In genomic region chr15:45157974-45158373, GRCh38 we compare ENCODE assay signal across 12 cellular contexts. TPM values are rescaled to one million over a fixed set of nuclear protein-coding genes. Genes with fewer than 3 reads are reported as not detected.
DNase-seq lines count a peak whose midpoint lies in the region; ATAC-seq and TF ChIP-seq lines count a peak whose summit lies in the region.
"Had no signal": no experiment of that assay in that cellular context is flagged by ENCODE, and none has a peak within 500 bp of the region (broad histone marks: within the 10 kb centered on the region; RNA-seq: fewer than 3 reads in every experiment).

No MANE protein-coding gene starts in this region.

- peak overlapping the region; percentile 81 for H3K27ac ChIP-seq in substantia nigra (ENCODE audit: low read depth, low read length, poor library complexity, severe bottlenecking)
- H3K27ac ChIP-seq: C4-2B, colonic mucosa had no signal

- H3K4me1 Mint-ChIP-seq in activated T-cell treated with anti-CD3 and anti-CD28 coated beads, Interleukin-2, amount 50 U/mL, for 72 hours (ENCODE audit: low read depth), result peaks cover 20% of the 10 kb centered on the region
- peaks cover 38% of the 10 kb centered on the region for H3K4me1 Mint-ChIP-seq in glutamatergic neuron (ENCODE audit: low read depth, unreplicated experiment)

- no peaks in the 10 kb centered on the region for H3K27me3 Mint-ChIP-seq in activated T-cell treated with anti-CD3 and anti-CD28 coated beads, Interleukin-2, amount 50 U/mL, for 72 hours (ENCODE audit: low read depth)
- peaks cover 41% of the 10 kb centered on the region for H3K27me3 Mint-ChIP-seq in glutamatergic neuron (ENCODE audit: unreplicated experiment)

- ATAC-seq in activated T-cell treated with anti-CD3 and anti-CD28 coated beads, Interleukin-2, amount 50 U/mL, for 72 hours (replicated peaks in 1 of 2), result peak; percentile 15 to 48
- ATAC-seq in HG02610 (IDR thresholded peaks at IDR 0.05; ENCODE audit: unreplicated experiment), result no peak
- ATAC-seq: natural killer cell had no signal

- no peaks in the 10 kb centered on the region for H3K36me3 Mint-ChIP-seq in activated T-cell treated with anti-CD3 and anti-CD28 coated beads, Interleukin-2, amount 50 U/mL, for 72 hours (ENCODE audit: insufficient read depth in 2 of 2)
- no peaks in the 10 kb centered on the region for H3K36me3 Mint-ChIP-seq in glutamatergic neuron (ENCODE audit: unreplicated experiment)
- H3K36me3 Mint-ChIP-seq: natural killer cell had no signal

- H3K9me3 Mint-ChIP-seq in activated T-cell treated with anti-CD3 and anti-CD28 coated beads, Interleukin-2, amount 50 U/mL, for 72 hours, result no peaks in the 10 kb centered on the region
- peaks cover 47% of the 10 kb centered on the region for H3K9me3 Mint-ChIP-seq in glutamatergic neuron (ENCODE audit: unreplicated experiment)
- H3K9me3 Mint-ChIP-seq: natural killer cell had no signal

- no peak for TF ChIP-seq CTCF in glutamatergic neuron (IDR thresholded peaks at IDR 0.05; ENCODE audit: partially characterized antibody, unreplicated experiment)

- peak in 1 of 2 donors; percentile 25 for DNase-seq in activated T-cell treated with anti-CD3 and anti-CD28 coated beads, Interleukin-2, amount 50 U/mL, for 72 hours
- no peak for DNase-seq in activated T-cell treated with anti-CD3 and anti-CD28 coated beads, Interleukin-2, amount 50 U/mL, for 1 hour
- DNase-seq in amniotic stem cell (lab: John Stamatoyannopoulos, UW), result peak; percentile 28
- no peak for DNase-seq in glutamatergic neuron
- DNase-seq in substantia nigra (lab: John Stamatoyannopoulos, UW), result peak in 37 of 49 donors; percentile 6 to 73 (median 41)
- DNase-seq in ecto neural progenitor cell (ENCODE audit: low spot score), result no peak
- no peak for DNase-seq in NCI-H2081 (lab: John Stamatoyannopoulos, UW)
- DNase-seq: colonic mucosa, natural killer cell, NCI-H187 treated with DMSO at 0.1 percent for 48 hours had no signal

- H3K27ac Mint-ChIP-seq in activated T-cell treated with anti-CD3 and anti-CD28 coated beads, Interleukin-2, amount 50 U/mL, for 72 hours, result peak overlapping the region; percentile 1
- H3K27ac Mint-ChIP-seq in glutamatergic neuron (ENCODE audit: unreplicated experiment), result peak overlapping the region; percentile 82
- H3K27ac Mint-ChIP-seq: natural killer cell had no signal

- H3K4me3 Mint-ChIP-seq in activated T-cell treated with anti-CD3 and anti-CD28 coated beads, Interleukin-2, amount 50 U/mL, for 72 hours, result no peak overlapping the region
- peak overlapping the region; percentile 61 for H3K4me3 Mint-ChIP-seq in glutamatergic neuron (ENCODE audit: unreplicated experiment)
- H3K4me3 Mint-ChIP-seq: natural killer cell had no signal

RNA-seq across cellular contexts. Expression of gene DUOX1, which starts 28.2 kb away (rescaled TPM):
- total RNA-seq in activated T-cell treated with anti-CD3 and anti-CD28 coated beads, Interleukin-2, amount 50 U/mL, for 72 hours, result under 1 TPM; 0.34 to 0.95 TPM
- not detected for total RNA-seq in glutamatergic neuron (ENCODE audit: unreplicated experiment)

RNA-seq across cellular contexts. Expression of gene DUOXA1, which starts 28.3 kb away (rescaled TPM):
- total RNA-seq in activated T-cell treated with anti-CD3 and anti-CD28 coated beads, Interleukin-2, amount 50 U/mL, for 72 hours, result under 1 TPM; 0.46 to 0.65 TPM
- total RNA-seq in glutamatergic neuron (ENCODE audit: unreplicated experiment), result not detected

RNA-seq across cellular contexts. Expression of gene SHF, which starts 29.8 kb away (rescaled TPM):
- total RNA-seq in activated T-cell treated with anti-CD3 and anti-CD28 coated beads, Interleukin-2, amount 50 U/mL, for 72 hours, result 10 to 100 TPM; 11.7 to 16.8 TPM
- total RNA-seq in glutamatergic neuron (ENCODE audit: unreplicated experiment), result 309 TPM

RNA-seq across cellular contexts. Expression of gene DUOXA2, which starts 43.8 kb away (rescaled TPM):
- not detected for total RNA-seq in activated T-cell treated with anti-CD3 and anti-CD28 coated beads, Interleukin-2, amount 50 U/mL, for 72 hours
- total RNA-seq in glutamatergic neuron (ENCODE audit: unreplicated experiment), result not detected
- total RNA-seq: natural killer cell had no signal

RNA-seq across cellular contexts. Expression of gene DUOX2, which starts 44.0 kb away (rescaled TPM):
- total RNA-seq in activated T-cell treated with anti-CD3 and anti-CD28 coated beads, Interleukin-2, amount 50 U/mL, for 72 hours, result under 1 TPM; 0.14 to 0.31 TPM
- total RNA-seq in glutamatergic neuron (ENCODE audit: unreplicated experiment), result not detected

Comparison
In these comparisons a context has a peak if more than half of its experiments do, and no peak if none do; other contexts are left out.
1. DNase-seq: peak in amniotic stem cell (single experiment) and substantia nigra (37 of 49); none in activated T-cell treated with anti-CD3 and anti-CD28 coated beads, Interleukin-2, amount 50 U/mL, for 1 hour (single experiment), glutamatergic neuron (single experiment), ecto neural progenitor cell (single experiment) and NCI-H2081 (0 of 2).
2. RNA of gene SHF, which starts 29.8 kb away (total RNA-seq): 309 TPM in glutamatergic neuron (single experiment); 11.7 to 16.8 TPM in activated T-cell treated with anti-CD3 and anti-CD28 coated beads, Interleukin-2, amount 50 U/mL, for 72 hours; every median in the first group is over 10 times any median in the second.